6 cellular contexts compared by ENCODE assay signal in the genomic region with DNA sequence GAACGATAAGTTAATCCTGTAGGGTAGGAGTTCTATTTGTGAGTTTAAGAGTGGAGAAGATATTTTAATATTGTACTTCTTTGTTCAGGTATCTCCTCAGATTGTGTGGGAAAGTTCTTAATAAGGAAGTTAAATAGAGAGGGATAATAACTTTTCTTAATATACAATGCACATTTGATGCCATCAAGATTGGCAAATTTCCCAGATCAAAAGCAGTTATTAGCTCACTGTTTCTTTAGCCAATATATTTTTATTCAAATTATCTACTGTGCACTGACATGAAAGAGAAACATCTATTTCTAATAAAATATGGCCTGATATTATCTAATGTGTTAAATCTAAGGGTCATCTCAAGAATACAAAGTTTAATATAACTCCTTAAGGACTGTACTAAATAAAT.
"Had no signal": no experiment of that assay in that cellular context is flagged by ENCODE, and none has a peak within 500 bp of the region (broad histone marks: within the 10 kb centered on the region; RNA-seq: fewer than 3 reads in every experiment).

No MANE protein-coding gene starts in this region.

- H3K4me3 ChIP-seq: K562 had no signal

- H3K27ac ChIP-seq: HL-60 had no signal

- H3K4me3 Mint-ChIP-seq: IgD-negative memory B cell had no signal

- FAIRE-seq: HepG2, K562 had no signal

- H3K27me3 Mint-ChIP-seq: IgD-negative memory B cell had no signal

- DNase-seq: IMR-90, KBM-7 had no signal
